Comparison of ENCODE assay signal across 24 cellular contexts in the genomic region with DNA sequence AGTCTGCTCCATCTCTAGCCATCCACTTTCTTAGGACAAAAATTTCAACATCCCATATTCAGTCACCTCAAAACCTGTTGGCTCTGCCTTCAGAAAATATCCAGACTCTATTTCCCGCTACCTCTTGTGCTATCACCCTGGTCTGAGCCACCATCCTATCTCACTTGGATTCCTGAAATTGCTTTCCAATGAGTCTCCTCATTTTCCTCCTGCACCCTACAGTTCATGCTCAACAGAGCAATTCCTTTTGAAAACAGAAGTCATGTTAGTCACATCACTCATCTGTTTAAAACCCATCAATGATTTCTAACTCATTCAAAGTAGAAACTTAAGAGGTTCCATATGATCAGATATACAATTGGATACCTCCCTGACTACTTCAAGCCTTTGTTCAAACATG.
A peak's percentile ranks its signal among the peaks of the same experiment; 100 is the strongest.
DNase-seq lines count a peak whose midpoint lies in the region; ATAC-seq and TF ChIP-seq lines count a peak whose summit lies in the region.
"Had no signal": no experiment of that assay in that cellular context is flagged by ENCODE, and none has a peak within 500 bp of the region (broad histone marks: within the 10 kb centered on the region; RNA-seq: fewer than 3 reads in every experiment).

No MANE protein-coding gene starts in this region.

- peaks cover 4% of the 10 kb centered on the region; the same call in 1 of the 2 replicates for H3K4me1 Mint-ChIP-seq in WTC11

- no peak overlapping the region for H3K4me3 Mint-ChIP-seq in WTC11
- H3K4me3 Mint-ChIP-seq: activated CD8-positive, alpha-beta T cell treated with anti-CD3 and anti-CD28 coated beads for 36 hours; natural killer cell treated with Interleukin-12 subunit alpha and Interleukin-12 subunit beta and Interleukin-15 and Interleukin-18, amount 100 ng/mL, for 72 hours had no signal

- DNase-seq in HS-27A (ENCODE audit: low read depth) (peak; percentile 36), amniotic epithelial cell (ENCODE audit: low read depth) (peak; percentile 52), iris pigment epithelial cell (ENCODE audit: low read depth) (peak; percentile 46), inferior parietal cortex (ENCODE audit: extremely low spot score) (no peak), WTC11 (ENCODE audit: low spot score) (no peak)
- DNase-seq in activated CD8-positive, alpha-beta memory T cell treated with anti-CD3 and anti-CD28 coated beads for 24 hours = no peak
- DNase-seq: activated CD4-positive, alpha-beta T cell treated with anti-CD3 and anti-CD28 coated beads for 1 hour; activated CD8-positive, alpha-beta T cell treated with anti-CD3 and anti-CD28 coated beads for 36 hours; activated naive CD4-positive, alpha-beta T cell treated with anti-CD3 and anti-CD28 coated beads, Interleukin-2, amount 50 U/mL, for 16 hours; Caco-2; effector CD8-positive, alpha-beta T cell; glutamatergic neuron; GM23248; KG1; lower lobe of right lung; NCI-H1417; NCI-H2029; NCI-H69; stimulated activated CD4-positive, alpha-beta T cell treated with anti-CD3 and anti-CD28 coated beads, Interleukin-15, amount 100 ng/mL, for 24 hours; stimulated activated CD4-positive, alpha-beta T cell treated with anti-CD3 and anti-CD28 coated beads, Interleukin-4, amount 100 ng/mL, for 4 hours had no signal

- TF ChIP-seq CTCF in WTC11 (IDR thresholded peaks at IDR 0.05) = no peak

- peaks cover 3% of the 10 kb centered on the region; the same call in 1 of the 2 replicates for H3K27me3 Mint-ChIP-seq in WTC11 (ENCODE audit: low read depth)
- H3K27me3 Mint-ChIP-seq: activated CD8-positive, alpha-beta T cell treated with anti-CD3 and anti-CD28 coated beads for 36 hours had no signal

- peaks cover 32% of the 10 kb centered on the region for H3K36me3 Mint-ChIP-seq in WTC11
- H3K36me3 Mint-ChIP-seq: natural killer cell treated with Interleukin-12 subunit alpha and Interleukin-12 subunit beta and Interleukin-15 and Interleukin-18, amount 100 ng/mL, for 72 hours had no signal

- H3K27ac Mint-ChIP-seq in WTC11 = no peak overlapping the region
- H3K27ac Mint-ChIP-seq: activated CD8-positive, alpha-beta T cell treated with anti-CD3 and anti-CD28 coated beads for 36 hours; activated T-helper 2 cell treated with anti-CD3 and anti-CD28 coated beads, Interferon-gamma antibody, Interleukin-2, Interleukin-4, amounts not matched to agents 10 μg/mL and 5 μg/mL and 100 μg/mL, durations not matched to agents 14 hours and 24 hours and 36 hours; natural killer cell treated with Interleukin-12 subunit alpha and Interleukin-12 subunit beta and Interleukin-15 and Interleukin-18, amount 100 ng/mL, for 72 hours had no signal

- peaks cover 61% of the 10 kb centered on the region for H3K9me3 Mint-ChIP-seq in WTC11

- POLR2A ChIA-PET in WTC11 (lab: Charles Lee) = no interaction called here

- CTCF ChIA-PET in WTC11 (lab: Charles Lee) = no interaction called here

- no peak for ATAC-seq in WTC11
- no peak for ATAC-seq in HG02798 (IDR thresholded peaks at IDR 0.05; ENCODE audit: poor library complexity, unreplicated experiment)
- ATAC-seq: activated CD8-positive, alpha-beta T cell treated with anti-CD3 and anti-CD28 coated beads for 36 hours; lower lobe of right lung; natural killer cell treated with Interleukin-12 subunit alpha and Interleukin-12 subunit beta and Interleukin-15 and Interleukin-18, amount 100 ng/mL, for 72 hours; Right ventricle myocardium inferior had no signal

TF ChIP-seq in WTC11, 78 proteins besides CTCF, POLR2A, EP300 and RAD21:
- TF ChIP-seq ZNF671 (CRISPR knock-in tag; IDR thresholded peaks at IDR 0.05) (no peak), MXD4 (CRISPR knock-in tag; IDR thresholded peaks at IDR 0.05; ENCODE audit: borderline replicate concordance) (no peak), ZNF263 (CRISPR knock-in tag; IDR thresholded peaks at IDR 0.05; ENCODE audit: low read depth) (no peak), ELF4 (CRISPR knock-in tag; IDR thresholded peaks at IDR 0.05; ENCODE audit: low read depth) (no peak), RELA (CRISPR knock-in tag; IDR thresholded peaks at IDR 0.05; ENCODE audit: borderline replicate concordance) (no peak), OVOL2 (CRISPR knock-in tag; IDR thresholded peaks at IDR 0.05; ENCODE audit: borderline replicate concordance) (no peak), RORB (CRISPR knock-in tag; IDR thresholded peaks at IDR 0.05) (no peak), ZNF121 (CRISPR knock-in tag; IDR thresholded peaks at IDR 0.05) (no peak), NR3C1 (CRISPR knock-in tag; conservative IDR thresholded peaks at IDR 0.05; ENCODE audit: low read depth) (no peak), SMAD4 (CRISPR knock-in tag; IDR thresholded peaks at IDR 0.05) (no peak)
- TF ChIP-seq, protein P1, sequence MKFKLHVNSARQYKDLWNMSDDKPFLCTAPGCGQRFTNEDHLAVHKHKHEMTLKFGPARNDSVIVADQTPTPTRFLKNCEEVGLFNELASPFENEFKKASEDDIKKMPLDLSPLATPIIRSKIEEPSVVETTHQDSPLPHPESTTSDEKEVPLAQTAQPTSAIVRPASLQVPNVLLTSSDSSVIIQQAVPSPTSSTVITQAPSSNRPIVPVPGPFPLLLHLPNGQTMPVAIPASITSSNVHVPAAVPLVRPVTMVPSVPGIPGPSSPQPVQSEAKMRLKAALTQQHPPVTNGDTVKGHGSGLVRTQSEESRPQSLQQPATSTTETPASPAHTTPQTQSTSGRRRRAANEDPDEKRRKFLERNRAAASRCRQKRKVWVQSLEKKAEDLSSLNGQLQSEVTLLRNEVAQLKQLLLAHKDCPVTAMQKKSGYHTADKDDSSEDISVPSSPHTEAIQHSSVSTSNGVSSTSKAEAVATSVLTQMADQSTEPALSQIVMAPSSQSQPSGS (CRISPR knock-in tag; IDR thresholded peaks at IDR 0.05; ENCODE audit: borderline replicate concordance, low read depth) = no peak
- TF ChIP-seq, protein P2, sequence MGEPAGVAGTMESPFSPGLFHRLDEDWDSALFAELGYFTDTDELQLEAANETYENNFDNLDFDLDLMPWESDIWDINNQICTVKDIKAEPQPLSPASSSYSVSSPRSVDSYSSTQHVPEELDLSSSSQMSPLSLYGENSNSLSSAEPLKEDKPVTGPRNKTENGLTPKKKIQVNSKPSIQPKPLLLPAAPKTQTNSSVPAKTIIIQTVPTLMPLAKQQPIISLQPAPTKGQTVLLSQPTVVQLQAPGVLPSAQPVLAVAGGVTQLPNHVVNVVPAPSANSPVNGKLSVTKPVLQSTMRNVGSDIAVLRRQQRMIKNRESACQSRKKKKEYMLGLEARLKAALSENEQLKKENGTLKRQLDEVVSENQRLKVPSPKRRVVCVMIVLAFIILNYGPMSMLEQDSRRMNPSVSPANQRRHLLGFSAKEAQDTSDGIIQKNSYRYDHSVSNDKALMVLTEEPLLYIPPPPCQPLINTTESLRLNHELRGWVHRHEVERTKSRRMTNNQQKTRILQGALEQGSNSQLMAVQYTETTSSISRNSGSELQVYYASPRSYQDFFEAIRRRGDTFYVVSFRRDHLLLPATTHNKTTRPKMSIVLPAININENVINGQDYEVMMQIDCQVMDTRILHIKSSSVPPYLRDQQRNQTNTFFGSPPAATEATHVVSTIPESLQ (CRISPR knock-in tag; IDR thresholded peaks at IDR 0.05) = no peak
- TF ChIP-seq, protein P3, sequence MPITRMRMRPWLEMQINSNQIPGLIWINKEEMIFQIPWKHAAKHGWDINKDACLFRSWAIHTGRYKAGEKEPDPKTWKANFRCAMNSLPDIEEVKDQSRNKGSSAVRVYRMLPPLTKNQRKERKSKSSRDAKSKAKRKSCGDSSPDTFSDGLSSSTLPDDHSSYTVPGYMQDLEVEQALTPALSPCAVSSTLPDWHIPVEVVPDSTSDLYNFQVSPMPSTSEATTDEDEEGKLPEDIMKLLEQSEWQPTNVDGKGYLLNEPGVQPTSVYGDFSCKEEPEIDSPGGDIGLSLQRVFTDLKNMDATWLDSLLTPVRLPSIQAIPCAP (CRISPR knock-in tag; IDR thresholded peaks at IDR 0.05) = no peak
- TF ChIP-seq, protein P4, sequence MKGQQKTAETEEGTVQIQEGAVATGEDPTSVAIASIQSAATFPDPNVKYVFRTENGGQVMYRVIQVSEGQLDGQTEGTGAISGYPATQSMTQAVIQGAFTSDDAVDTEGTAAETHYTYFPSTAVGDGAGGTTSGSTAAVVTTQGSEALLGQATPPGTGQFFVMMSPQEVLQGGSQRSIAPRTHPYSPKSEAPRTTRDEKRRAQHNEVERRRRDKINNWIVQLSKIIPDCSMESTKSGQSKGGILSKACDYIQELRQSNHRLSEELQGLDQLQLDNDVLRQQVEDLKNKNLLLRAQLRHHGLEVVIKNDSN (CRISPR knock-in tag; IDR thresholded peaks at IDR 0.05) = no peak
- TF ChIP-seq, protein P5, sequence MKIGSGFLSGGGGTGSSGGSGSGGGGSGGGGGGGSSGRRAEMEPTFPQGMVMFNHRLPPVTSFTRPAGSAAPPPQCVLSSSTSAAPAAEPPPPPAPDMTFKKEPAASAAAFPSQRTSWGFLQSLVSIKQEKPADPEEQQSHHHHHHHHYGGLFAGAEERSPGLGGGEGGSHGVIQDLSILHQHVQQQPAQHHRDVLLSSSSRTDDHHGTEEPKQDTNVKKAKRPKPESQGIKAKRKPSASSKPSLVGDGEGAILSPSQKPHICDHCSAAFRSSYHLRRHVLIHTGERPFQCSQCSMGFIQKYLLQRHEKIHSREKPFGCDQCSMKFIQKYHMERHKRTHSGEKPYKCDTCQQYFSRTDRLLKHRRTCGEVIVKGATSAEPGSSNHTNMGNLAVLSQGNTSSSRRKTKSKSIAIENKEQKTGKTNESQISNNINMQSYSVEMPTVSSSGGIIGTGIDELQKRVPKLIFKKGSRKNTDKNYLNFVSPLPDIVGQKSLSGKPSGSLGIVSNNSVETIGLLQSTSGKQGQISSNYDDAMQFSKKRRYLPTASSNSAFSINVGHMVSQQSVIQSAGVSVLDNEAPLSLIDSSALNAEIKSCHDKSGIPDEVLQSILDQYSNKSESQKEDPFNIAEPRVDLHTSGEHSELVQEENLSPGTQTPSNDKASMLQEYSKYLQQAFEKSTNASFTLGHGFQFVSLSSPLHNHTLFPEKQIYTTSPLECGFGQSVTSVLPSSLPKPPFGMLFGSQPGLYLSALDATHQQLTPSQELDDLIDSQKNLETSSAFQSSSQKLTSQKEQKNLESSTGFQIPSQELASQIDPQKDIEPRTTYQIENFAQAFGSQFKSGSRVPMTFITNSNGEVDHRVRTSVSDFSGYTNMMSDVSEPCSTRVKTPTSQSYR (CRISPR knock-in tag; IDR thresholded peaks at IDR 0.05) = no peak
TF ChIP-seq in WTC11: peak in this region for 0.

Comparison
In these comparisons a context has a peak if more than half of its experiments do, and no peak if none do; other contexts are left out.
1. DNase-seq: peak in HS-27A (single experiment), amniotic epithelial cell (single experiment) and iris pigment epithelial cell (single experiment); none in inferior parietal cortex (single experiment), WTC11 (single experiment) and activated CD8-positive, alpha-beta memory T cell treated with anti-CD3 and anti-CD28 coated beads for 24 hours (single experiment).